ENCODE assay signal across 1 cellular context in the genomic region with DNA sequence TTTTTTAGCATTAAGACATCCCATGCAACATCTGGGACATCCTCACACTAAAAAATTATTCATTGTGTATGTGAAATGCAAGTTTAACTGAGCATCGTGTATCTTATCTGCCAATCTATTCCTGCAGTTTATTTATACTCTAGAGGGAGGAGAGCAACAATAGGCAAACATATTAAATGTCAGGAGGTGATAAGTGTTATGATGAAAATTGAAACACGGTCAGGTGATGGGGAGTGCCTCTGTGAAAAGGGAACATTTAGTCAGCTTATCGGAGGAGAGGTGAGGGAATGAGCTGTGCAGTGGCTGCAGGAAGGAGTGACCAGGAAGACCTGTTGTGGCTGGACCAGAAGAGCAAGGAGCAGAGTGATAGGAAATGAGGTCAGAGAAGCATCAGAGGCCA.
TF ChIP-seq lines count a peak whose summit lies in the region.

No MANE protein-coding gene starts in this region.

TF ChIP-seq in HepG2, 621 proteins besides CTCF, POLR2A, EP300 and RAD21:
- TF ChIP-seq ELF3 (CRISPR knock-in tag; IDR thresholded peaks at IDR 0.05): no peak
